ENCODE assay signal across 1 cellular context in genomic region chr10:86793696-86794095, GRCh38.
A peak's percentile ranks its signal among the peaks of the same experiment; 100 is the strongest.
TF ChIP-seq lines count a peak whose summit lies in the region.

No MANE protein-coding gene starts in this region.

TF ChIP-seq in H1, 55 proteins besides CTCF, POLR2A, EP300 and RAD21:
- TF ChIP-seq YY1 (IDR thresholded peaks at IDR 0.05; ENCODE audit: low read depth, low read length) (no peak), SIRT6 (IDR thresholded peaks at IDR 0.05; ENCODE audit: low read length) (no peak), TEAD4 (IDR thresholded peaks at IDR 0.05; ENCODE audit: low read depth, low read length) (peak; percentile 66; the same call in 1 of the 2 replicates)
